ENCODE assay signal across 8 cellular contexts in genomic region chr12:43805857-43806736, GRCh38. TPM values are rescaled to one million over a fixed set of nuclear protein-coding genes. Genes with fewer than 3 reads are reported as not detected.
DNase-seq lines count a peak whose midpoint lies in the region; ATAC-seq, FAIRE-seq and TF ChIP-seq lines count a peak whose summit lies in the region.

Gene TWF1, minus strand, starts transcription at chr12:43806317. Its CDS starts 72 bp downstream, at chr12:43806245.

- no peaks in the 10 kb centered on the region for H3K9me3 ChIP-seq in left ventricle myocardium inferior (replicated peaks)

- DNase-seq in GM12892 (ENCODE audit: insufficient read length) (peak; percentile 78), NCI-H1092 treated with DMSO at 0.1 percent for 48 hours (lab: John Stamatoyannopoulos, UW) (peak; percentile 93), amniotic stem cell (lab: John Stamatoyannopoulos, UW) (peak; percentile 36), left ventricle myocardium inferior (peak; percentile 89), pulmonary artery endothelial cell (ENCODE audit: low read depth, low spot score) (peak; percentile 40), urothelium cell line (ENCODE audit: low spot score) (peak; percentile 94)

- peak; percentile 92 for FAIRE-seq in GM12892 (lab: Jason Lieb, UNC)
- no peak for FAIRE-seq in urothelium cell line (lab: Jason Lieb, UNC)

- H3K27ac ChIP-seq in left ventricle myocardium inferior (replicated peaks): peak within 1 kb of the TSS; percentile 96

- H3K4me1 Mint-ChIP-seq in T-helper 1 cell treated with Interleukin-12 subunit alpha and Interleukin-12 subunit beta and Interleukin-4 antibody, amounts not matched to agents 30 μg/mL and 1 μg/mL, for 36 hours (ENCODE audit: low read depth): peaks cover 24% of the 10 kb centered on the region

- H3K36me3 ChIP-seq in left ventricle myocardium inferior: peaks cover 16% of the 10 kb centered on the region

- peak; percentile 46 for TF ChIP-seq CTCF in left ventricle myocardium inferior (IDR thresholded peaks at IDR 0.05; ENCODE audit: borderline replicate concordance)

- peak within 1 kb of the TSS; percentile 100 for H3K4me3 Mint-ChIP-seq in T-helper 1 cell treated with Interleukin-12 subunit alpha and Interleukin-12 subunit beta and Interleukin-4 antibody, amounts not matched to agents 30 μg/mL and 1 μg/mL, for 36 hours

- no peaks in the 10 kb centered on the region for H3K27me3 Mint-ChIP-seq in T-helper 1 cell treated with Interleukin-12 subunit alpha and Interleukin-12 subunit beta and Interleukin-4 antibody, amounts not matched to agents 30 μg/mL and 1 μg/mL, for 36 hours (ENCODE audit: low read depth)

- peak; percentile 89 for TF ChIP-seq POLR2A in GM12892 (IDR thresholded peaks at IDR 0.05; ENCODE audit: low read depth, low read length)

- peaks cover 10% of the 10 kb centered on the region for H3K36me3 Mint-ChIP-seq in T-helper 1 cell treated with Interleukin-12 subunit alpha and Interleukin-12 subunit beta and Interleukin-4 antibody, amounts not matched to agents 30 μg/mL and 1 μg/mL, for 36 hours (ENCODE audit: low read depth)

- H3K4me1 ChIP-seq in left ventricle myocardium inferior: peaks cover 43% of the 10 kb centered on the region

- intact Hi-C loops in left ventricle myocardium inferior (cut with micrococcal nuclease): no loop called here

- H3K4me3 ChIP-seq in left ventricle myocardium inferior: peak within 1 kb of the TSS; percentile 93

- ATAC-seq in HG02642 (IDR thresholded peaks at IDR 0.05; ENCODE audit: poor library complexity, unreplicated experiment): peak; percentile 96

- H3K27me3 ChIP-seq in left ventricle myocardium inferior (ENCODE audit: low read depth): no peaks in the 10 kb centered on the region

- peak within 1 kb of the TSS; percentile 100 for H3K27ac Mint-ChIP-seq in T-helper 1 cell treated with Interleukin-12 subunit alpha and Interleukin-12 subunit beta and Interleukin-4 antibody, amounts not matched to agents 30 μg/mL and 1 μg/mL, for 36 hours

- H3K9me3 Mint-ChIP-seq in T-helper 1 cell treated with Interleukin-12 subunit alpha and Interleukin-12 subunit beta and Interleukin-4 antibody, amounts not matched to agents 30 μg/mL and 1 μg/mL, for 36 hours: no peaks in the 10 kb centered on the region

RNA-seq across cellular contexts. Expression of gene TWF1, which starts in this region (rescaled TPM):
- polyA plus RNA-seq in GM12892 (2012; ENCODE audit: missing spikeins): 15.2 TPM
- 14.3 TPM for total RNA-seq in left ventricle myocardium inferior
- total RNA-seq in pulmonary artery endothelial cell: 119 and 134 TPM in 2 replicates

Comparison
In these comparisons a context has a peak if more than half of its experiments do, and no peak if none do; other contexts are left out.
1. Peak in every context shown above with its lines: DNase-seq, ATAC-seq, H3K4me3 ChIP-seq and H3K27ac ChIP-seq.
2. DNase-seq: peak in every context shown above with its lines; median percentile 94 in urothelium cell line; 93 in NCI-H1092 treated with DMSO at 0.1 percent for 48 hours; 89 in left ventricle myocardium inferior; 78 in GM12892; 40 in pulmonary artery endothelial cell; 36 in amniotic stem cell.